Comparison of ENCODE assay signal across 10 cellular contexts in genomic region chr19:18470153-18470552, GRCh38. TPM values are rescaled to one million over a fixed set of nuclear protein-coding genes. Genes with fewer than 3 reads are reported as not detected.
DNase-seq lines count a peak whose midpoint lies in the region; ATAC-seq, FAIRE-seq and TF ChIP-seq lines count a peak whose summit lies in the region.
"Had no signal": no experiment of that assay in that cellular context is flagged by ENCODE, and none has a peak within 500 bp of the region (broad histone marks: within the 10 kb centered on the region; RNA-seq: fewer than 3 reads in every experiment).

No MANE protein-coding gene starts in this region.

- peak; percentile 64 to 82 for TF ChIP-seq RAD21 in K562 (CRISPR knock-in tag; conservative IDR thresholded peaks at IDR 0.05 in 1 of 2, IDR thresholded peaks at IDR 0.05 in 1 of 2)

- TF ChIP-seq EP300 in K562 (IDR thresholded peaks at IDR 0.05; ENCODE audit: low read length): no peak

- WGBS in K562 (ENCODE audit: insufficient coverage, low coverage, missing lambda C conversion rate): 65% methylated on average over 5 of the region's 5 CpGs

- H3K27me3 Mint-ChIP-seq in HFFc6 (ENCODE audit: insufficient read depth): peaks cover 4% of the 10 kb centered on the region; the same call in 1 of the 2 replicates
- H3K27me3 Mint-ChIP-seq: activated naive CD8-positive, alpha-beta T cell had no signal

- H3K4me3 ChIP-seq in K562 (no peak overlapping the region), mucosa of descending colon (no peak overlapping the region), coronary artery (no peak overlapping the region)
- H3K4me3 ChIP-seq: skin epidermis had no signal

- no peak overlapping the region; a peak in 1 of 4 replicates for H3K9ac ChIP-seq in K562 (ENCODE audit: insufficient read depth in 1 of 2, low read depth in 2 of 2, low read length in 2 of 2)

- BruUV-seq in K562 (replicated peaks; lab: Mats Ljungman, UMichigan): no TSS peak

- no peak overlapping the region for H3K4me2 ChIP-seq in K562 (ENCODE audit: insufficient read depth, low read length)

- no peak overlapping the region for H2AFZ ChIP-seq in K562 (ENCODE audit: low read depth, low read length)

- DNase-seq in COLO668 (lab: John Stamatoyannopoulos, UW; ENCODE audit: unreplicated experiment) (peak; percentile 14), HFFc6 (no peak), K562 (ENCODE audit: extremely low read depth in 1 of 4, low spot score in 3 of 4) (peak; percentile 69 to 77 (median 74)), mucosa of descending colon (no peak), G401 (ENCODE audit: low spot score) (no peak), coronary artery (ENCODE audit: low spot score) (no peak)

- no peak overlapping the region for H3K4me3 Mint-ChIP-seq in HFFc6
- H3K4me3 Mint-ChIP-seq: activated naive CD8-positive, alpha-beta T cell had no signal

- in situ Hi-C loops in K562 (cut with MboI) (no loop called here), G401 (cut with HindIII; ENCODE audit: low sequenced_read_pairs) (no loop called here)

- H3K9me3 ChIP-seq in K562 (replicated peaks; ENCODE audit: control insufficient read depth, insufficient read depth, low read depth, low read length) (no peaks in the 10 kb centered on the region), mucosa of descending colon (no peaks in the 10 kb centered on the region)

- TF ChIP-seq POLR2A in K562 (conservative IDR thresholded peaks at IDR 0.05): no peak

- H3K79me2 ChIP-seq in K562 (ENCODE audit: control insufficient read depth, insufficient read depth, low read length): peaks cover 46% of the 10 kb centered on the region

- POLR2A ChIA-PET in K562 (lab: Yijun Ruan, JAX): interaction anchor here (0.6 to 1.7 kb wide), 3 partner anchors 8 to 177 kb away, joined by 3 to 8 read pairs (median 3); no protein-coding TSS in a partner anchor

- TF ChIP-seq CTCF in HFFc6 (IDR thresholded peaks at IDR 0.05) (0 out of 2 replicates have a peak, but pooled peaks have one; percentile 10), K562 (IDR thresholded peaks at IDR 0.05 in 2 of 3, conservative IDR thresholded peaks at IDR 0.05 in 1 of 3; ENCODE audit: insufficient read depth in 2 of 3, low read depth in 1 of 3, low read length in 3 of 3) (peak; percentile 64 to 80 (median 74)), mucosa of descending colon (IDR thresholded peaks at IDR 0.05) (no peak), coronary artery (IDR thresholded peaks at IDR 0.05) (no peak)

- no peak overlapping the region for H3K27ac ChIP-seq in K562 (ENCODE audit: extremely low read depth, low read depth, low read length)
- peak overlapping the region in 1 of 2 donors; percentile 21 for H3K27ac ChIP-seq in coronary artery

- peak overlapping the region; percentile 40 for H3K27ac Mint-ChIP-seq in HFFc6
- H3K27ac Mint-ChIP-seq: activated naive CD8-positive, alpha-beta T cell had no signal

- H3K36me3 ChIP-seq in K562 (ENCODE audit: control insufficient read depth, insufficient read depth, low read length) (peaks cover 37% of the 10 kb centered on the region; the same call in 2 of the 3 replicates), mucosa of descending colon (ENCODE audit: low read depth) (no peaks in the 10 kb centered on the region)

- peaks cover 6 to 52% of the 10 kb centered on the region in 2 experiments; a peak in 4 of 5 replicates for H3K4me1 ChIP-seq in K562 (replicated peaks in 1 of 2; ENCODE audit: control insufficient read depth in 2 of 2, insufficient read depth in 2 of 2, low read length in 2 of 2)
- H3K4me1 ChIP-seq in mucosa of descending colon (ENCODE audit: low read depth): peaks cover 36% of the 10 kb centered on the region

- peaks cover 44% of the 10 kb centered on the region for H4K20me1 ChIP-seq in K562 (replicated peaks; ENCODE audit: control insufficient read depth, insufficient read depth, low read length)

- ATAC-seq in K562: peak; percentile 90
- peak; percentile 29 for ATAC-seq in mucosa of descending colon
- no peak for ATAC-seq in HG03520 (IDR thresholded peaks at IDR 0.05; ENCODE audit: unreplicated experiment)
- no peak for ATAC-seq in GM18907 (IDR thresholded peaks at IDR 0.05; ENCODE audit: unreplicated experiment)

- H3K27me3 ChIP-seq in K562 (ENCODE audit: control insufficient read depth in 2 of 2, insufficient read depth in 2 of 2, low read length in 2 of 2): no peaks in the 10 kb centered on the region

- intact Hi-C loops in K562 (cut with micrococcal nuclease): loop anchor here (1.0 kb wide), 1 partner anchor 101 kb away; the partner anchor contains the start of gene UBA52
- intact Hi-C loops in mucosa of descending colon (cut with DNase I, micrococcal nuclease): no loop called here

- CTCF ChIA-PET in K562 (lab: Yijun Ruan, JAX; ENCODE audit: low intra/inter-chr PET ratio): interaction anchor here (0.7 kb wide), 1 partner anchor 20 kb away, joined by 3 read pairs; no protein-coding TSS in a partner anchor

- H3K4me1 Mint-ChIP-seq in HFFc6 (ENCODE audit: low read depth): peaks cover 33% of the 10 kb centered on the region

- H3K9me3 Mint-ChIP-seq in HFFc6: no peaks in the 10 kb centered on the region

- FAIRE-seq in K562 (lab: Jason Lieb, UNC): peak; percentile 65

- H3K9me1 ChIP-seq in K562 (ENCODE audit: control insufficient read depth, insufficient read depth, low read length): peaks cover 20% of the 10 kb centered on the region

- H3K36me3 Mint-ChIP-seq in HFFc6 (ENCODE audit: low read depth): no peaks in the 10 kb centered on the region
- H3K36me3 Mint-ChIP-seq: activated naive CD8-positive, alpha-beta T cell had no signal

RNA-seq across cellular contexts. Expression of gene ISYNA1, which starts 32.2 kb away (rescaled TPM):
- total RNA-seq in HFFc6 (2021; fragmentation: NEBNext Ultra II Directional; extraction: Animal tissue kit (Norgen Biotek cat#: 25700)): 1 to 10 TPM; 2.3 to 3.7 (median 3.2) TPM
- total RNA-seq in K562 (2011; cell fraction: chromatin; rRNA removed; ENCODE audit: low replicate concordance): 155 and 651 TPM in 2 replicates
- 616 and 678 TPM in 2 replicates for total RNA-seq in K562 (2011; cell fraction: nucleolus; rRNA removed)
- 226 and 284 TPM in 2 replicates for total RNA-seq in K562 (2011; cell fraction: nucleoplasm; rRNA removed)
- 180 and 202 TPM in 2 replicates for total RNA-seq in K562 (2014; rRNA removed)
- 14.6 and 32.0 TPM in 2 replicates for total RNA-seq in K562 (2014; rRNA removed; fragmentation: Illumina TruSeq; extraction: Trizol)
- total RNA-seq in K562 (2015; rRNA removed; fragmentation: Illumina TruSeq; extraction: Trizol): 93.2 and 96.8 TPM in 2 replicates
- 435 and 460 TPM in 2 replicates for total RNA-seq in K562 (2021)
- polyA plus RNA-seq in K562 (2011; rRNA removed): 99.3 and 191 TPM in 2 replicates
- polyA plus RNA-seq in K562 (2011; cell fraction: cytosol; rRNA removed): 148 and 356 TPM in 2 replicates
- polyA plus RNA-seq in K562 (2011; cell fraction: nucleus; rRNA removed): 1,012 and 1,382 TPM in 2 replicates
- polyA plus RNA-seq in K562 (2012): 319 and 453 TPM in 2 replicates
- polyA plus RNA-seq in K562 (2014; fragmentation: Illumina TruSeq; extraction: Trizol): 73.2 and 198 TPM in 2 replicates
- polyA plus RNA-seq in K562 (2014; fragmentation: Nextera tagmentation; extraction: Ambion mirVana): 10 to 100 TPM; 21.8 to 57.6 TPM
- polyA plus RNA-seq in K562 (2014; rRNA removed): 376 and 380 TPM in 2 replicates
- 36.7 and 52.6 TPM in 2 replicates for polyA minus RNA-seq in K562 (2011; rRNA and poly(A)+ RNA removed)
- polyA minus RNA-seq in K562 (2011; cell fraction: cytosol; rRNA and poly(A)+ RNA removed): 173 and 245 TPM in 2 replicates
- polyA minus RNA-seq in K562 (2011; cell fraction: nucleus; rRNA and poly(A)+ RNA removed): 114 and 124 TPM in 2 replicates
- 10 to 100 TPM; 10.2 to 20.0 (median 13.2) TPM for total RNA-seq in mucosa of descending colon
- 251 and 359 TPM in 2 replicates for total RNA-seq in G401 (2014; rRNA removed; shearing (Covaris generic))

RNA-seq across cellular contexts. Expression of gene SSBP4, which starts 51.0 kb away (rescaled TPM):
- 10 to 100 TPM; 76.4 to 84.3 (median 80.4) TPM for total RNA-seq in HFFc6 (2021; fragmentation: NEBNext Ultra II Directional; extraction: Animal tissue kit (Norgen Biotek cat#: 25700))
- total RNA-seq in K562 (2011; cell fraction: chromatin; rRNA removed; ENCODE audit: low replicate concordance): 28.5 and 141 TPM in 2 replicates
- total RNA-seq in K562 (2011; cell fraction: nucleolus; rRNA removed): 209 and 228 TPM in 2 replicates
- total RNA-seq in K562 (2011; cell fraction: nucleoplasm; rRNA removed): 68.6 and 76.2 TPM in 2 replicates
- total RNA-seq in K562 (2014; rRNA removed): 125 and 188 TPM in 2 replicates
- 21.2 and 21.4 TPM in 2 replicates for total RNA-seq in K562 (2014; rRNA removed; fragmentation: Illumina TruSeq; extraction: Trizol)
- 72.3 and 76.3 TPM in 2 replicates for total RNA-seq in K562 (2015; rRNA removed; fragmentation: Illumina TruSeq; extraction: Trizol)
- total RNA-seq in K562 (2021): 189 TPM in 2 replicates
- 20.1 and 25.9 TPM in 2 replicates for polyA plus RNA-seq in K562 (2011; rRNA removed)
- 25.4 and 118 TPM in 2 replicates for polyA plus RNA-seq in K562 (2011; cell fraction: cytosol; rRNA removed)
- 134 and 296 TPM in 2 replicates for polyA plus RNA-seq in K562 (2011; cell fraction: nucleus; rRNA removed)
- polyA plus RNA-seq in K562 (2012): 81.3 and 110 TPM in 2 replicates
- 39.0 and 114 TPM in 2 replicates for polyA plus RNA-seq in K562 (2014; fragmentation: Illumina TruSeq; extraction: Trizol)
- 1 to 10 TPM; 1.1 to 1.9 TPM for polyA plus RNA-seq in K562 (2014; fragmentation: Nextera tagmentation; extraction: Ambion mirVana)
- 119 and 133 TPM in 2 replicates for polyA plus RNA-seq in K562 (2014; rRNA removed)
- polyA minus RNA-seq in K562 (2011; rRNA and poly(A)+ RNA removed): 3.6 and 7.0 TPM in 2 replicates
- polyA minus RNA-seq in K562 (2011; cell fraction: cytosol; rRNA and poly(A)+ RNA removed): 37.3 and 43.8 TPM in 2 replicates
- polyA minus RNA-seq in K562 (2011; cell fraction: nucleus; rRNA and poly(A)+ RNA removed): 85.0 and 105 TPM in 2 replicates
- total RNA-seq in mucosa of descending colon: 10 to 100 TPM; 31.2 to 48.6 (median 41.1) TPM
- 272 and 351 TPM in 2 replicates for total RNA-seq in G401 (2014; rRNA removed; shearing (Covaris generic))

RNA-seq across cellular contexts. Expression of gene ELL, which starts 51.7 kb away (rescaled TPM):
- 10 to 100 TPM; 15.7 to 17.8 (median 16.4) TPM for total RNA-seq in HFFc6 (2021; fragmentation: NEBNext Ultra II Directional; extraction: Animal tissue kit (Norgen Biotek cat#: 25700))
- 26.9 and 68.3 TPM in 2 replicates for total RNA-seq in K562 (2011; cell fraction: chromatin; rRNA removed; ENCODE audit: low replicate concordance)
- 36.6 and 44.4 TPM in 2 replicates for total RNA-seq in K562 (2011; cell fraction: nucleolus; rRNA removed)
- total RNA-seq in K562 (2011; cell fraction: nucleoplasm; rRNA removed): 26.0 and 26.8 TPM in 2 replicates
- total RNA-seq in K562 (2014; rRNA removed) (12.9 and 16.3 TPM in 2 replicates), K562 (2014; rRNA removed; fragmentation: Illumina TruSeq; extraction: Trizol) (2.8 and 3.2 TPM in 2 replicates), K562 (2015; rRNA removed; fragmentation: Illumina TruSeq; extraction: Trizol) (5.4 and 6.0 TPM in 2 replicates), K562 (2021) (22.1 and 22.5 TPM in 2 replicates), mucosa of descending colon (10 to 100 TPM; 17.8 to 21.6 (median 18.9) TPM)
- polyA plus RNA-seq in K562 (2011; rRNA removed) (4.0 and 9.2 TPM in 2 replicates), K562 (2014; fragmentation: Illumina TruSeq; extraction: Trizol) (4.1 and 9.6 TPM in 2 replicates), K562 (2014; fragmentation: Nextera tagmentation; extraction: Ambion mirVana) (under 1 TPM; 0.24 to 0.45 TPM), K562 (2014; rRNA removed) (9.0 and 13.2 TPM in 2 replicates)
- 4.9 and 11.1 TPM in 2 replicates for polyA plus RNA-seq in K562 (2011; cell fraction: cytosol; rRNA removed)
- polyA plus RNA-seq in K562 (2011; cell fraction: nucleus; rRNA removed): 14.6 and 22.8 TPM in 2 replicates
- polyA plus RNA-seq in K562 (2012): 12.3 and 14.0 TPM in 2 replicates
- 2.8 and 4.1 TPM in 2 replicates for polyA minus RNA-seq in K562 (2011; rRNA and poly(A)+ RNA removed)
- polyA minus RNA-seq in K562 (2011; cell fraction: cytosol; rRNA and poly(A)+ RNA removed): 7.6 and 14.9 TPM in 2 replicates
- polyA minus RNA-seq in K562 (2011; cell fraction: nucleus; rRNA and poly(A)+ RNA removed): 7.0 and 10.7 TPM in 2 replicates
- 15.9 and 16.0 TPM in 2 replicates for total RNA-seq in G401 (2014; rRNA removed; shearing (Covaris generic))

Comparison
In these comparisons a context has a peak if more than half of its experiments do, and no peak if none do; other contexts are left out.
1. DNase-seq: peak in COLO668 (single experiment) and K562 (4 of 4); none in HFFc6 (single experiment), mucosa of descending colon (0 of 3), G401 (single experiment) and coronary artery (single experiment).
2. CTCF ChIP-seq: peak in HFFc6 (single experiment) and K562 (3 of 3); none in mucosa of descending colon (single experiment) and coronary artery (single experiment).
3. ATAC-seq: peak in K562 (single experiment) and mucosa of descending colon (single experiment); none in HG03520 (single experiment) and GM18907 (single experiment).